12 cellular contexts compared by ENCODE assay signal in genomic region chr17:17062866-17063265, GRCh38. TPM values are rescaled to one million over a fixed set of nuclear protein-coding genes. Genes with fewer than 3 reads are reported as not detected.
DNase-seq lines count a peak whose midpoint lies in the region; ATAC-seq and TF ChIP-seq lines count a peak whose summit lies in the region.
"Had no signal": no experiment of that assay in that cellular context is flagged by ENCODE, and none has a peak within 500 bp of the region (broad histone marks: within the 10 kb centered on the region; RNA-seq: fewer than 3 reads in every experiment).

No MANE protein-coding gene starts in this region.

- peak overlapping the region; percentile 65 for H3K27ac ChIP-seq in cingulate gyrus (ENCODE audit: low read depth, low read length)
- peak overlapping the region; percentile 27 for H3K27ac ChIP-seq in lower lobe of right lung
- H3K27ac ChIP-seq in thyroid gland = peak overlapping the region in 2 of 3 donors; percentile 8 to 27

- no peak overlapping the region for H3K4me3 ChIP-seq in lower lobe of right lung
- H3K4me3 ChIP-seq in thyroid gland (replicated peaks in 1 of 3) = no peak overlapping the region
- H3K4me3 ChIP-seq: adrenal gland, GM23338, MG63 had no signal

- H3K27me3 Mint-ChIP-seq in activated T-cell treated with anti-CD3 and anti-CD28 coated beads, Interleukin-2, amount 50 U/mL, for 24 hours = no peaks in the 10 kb centered on the region

- peaks cover 8% of the 10 kb centered on the region for H3K36me3 ChIP-seq in lower lobe of right lung
- peaks cover 1 to 4% of the 10 kb centered on the region in 2 donors for H3K36me3 ChIP-seq in thyroid gland
- H3K36me3 ChIP-seq: MG63 had no signal

- intact Hi-C loops in lower lobe of right lung (cut with DNase I) = no loop called here
- intact Hi-C loops in thyroid gland (cut with DNase I) = no loop called here

- peaks cover 60% of the 10 kb centered on the region for H3K4me1 Mint-ChIP-seq in activated T-cell treated with anti-CD3 and anti-CD28 coated beads, Interleukin-2, amount 50 U/mL, for 24 hours (ENCODE audit: low read depth)

- H3K4me1 ChIP-seq in lower lobe of right lung (peaks cover 61% of the 10 kb centered on the region), thyroid gland (peaks cover 25 to 52% of the 10 kb centered on the region in 2 donors)

- TF ChIP-seq POLR2A in thyroid gland (IDR thresholded peaks at IDR 0.05) = no peak

- peak overlapping the region; percentile 48 for H3K27ac Mint-ChIP-seq in activated T-cell treated with anti-CD3 and anti-CD28 coated beads, Interleukin-2, amount 50 U/mL, for 24 hours
- H3K27ac Mint-ChIP-seq: GM23338 had no signal

- no peak overlapping the region for H3K4me3 Mint-ChIP-seq in activated T-cell treated with anti-CD3 and anti-CD28 coated beads, Interleukin-2, amount 50 U/mL, for 24 hours
- H3K4me3 Mint-ChIP-seq: GM23338 had no signal

- TF ChIP-seq CTCF in lower lobe of right lung (IDR thresholded peaks at IDR 0.05) (no peak), thyroid gland (IDR thresholded peaks at IDR 0.05) (no peak)

- WGBS in thyroid gland, 2 donors = 70 to 78% methylated on average over 7 of the region's 7 CpGs

- H3K27me3 ChIP-seq in lower lobe of right lung (ENCODE audit: low read depth) = no peaks in the 10 kb centered on the region
- H3K27me3 ChIP-seq in thyroid gland = no peaks in the 10 kb centered on the region
- H3K27me3 ChIP-seq: adrenal gland, MG63 had no signal

- peak; percentile 63 to 81 for ATAC-seq in lower lobe of right lung
- ATAC-seq: GM23338 had no signal

- DNase-seq in activated T-cell treated with anti-CD3 and anti-CD28 coated beads, Interleukin-2, amount 50 U/mL, for 24 hours = no peak
- no peak for DNase-seq in activated T-cell treated with anti-CD3 and anti-CD28 coated beads, Interleukin-2, amount 50 U/mL, for 1 hour
- peak; percentile 78 for DNase-seq in lower lobe of right lung
- DNase-seq in thyroid gland = peak; percentile 30 to 52
- no peak for DNase-seq in ureter (ENCODE audit: low spot score)
- DNase-seq in GDM1 (lab: John Stamatoyannopoulos, UW) = no peak
- DNase-seq in NK-92 (lab: John Stamatoyannopoulos, UW; ENCODE audit: unreplicated experiment) = no peak
- DNase-seq: activated CD4-positive, alpha-beta T cell treated with anti-CD3 and anti-CD28 coated beads, Interleukin-2, amount 50 U/mL, for 48 hours; MG63 had no signal

- no peaks in the 10 kb centered on the region for H3K9me3 ChIP-seq in lower lobe of right lung
- H3K9me3 ChIP-seq in thyroid gland = no peaks in the 10 kb centered on the region
- H3K9me3 ChIP-seq: adrenal gland, MG63 had no signal

- H3K36me3 Mint-ChIP-seq in activated T-cell treated with anti-CD3 and anti-CD28 coated beads, Interleukin-2, amount 50 U/mL, for 24 hours (ENCODE audit: low read depth) = peaks cover 14% of the 10 kb centered on the region

- no peaks in the 10 kb centered on the region for H3K9me3 Mint-ChIP-seq in activated T-cell treated with anti-CD3 and anti-CD28 coated beads, Interleukin-2, amount 50 U/mL, for 24 hours
- H3K9me3 Mint-ChIP-seq: GM23338 had no signal

RNA-seq across cellular contexts. Expression of gene MPRIP, which starts 20.6 kb away (rescaled TPM):
- total RNA-seq in lower lobe of right lung (232 TPM), thyroid gland (100 to 1,000 TPM; 130 to 244 (median 155) TPM), ureter (423 TPM)

Comparison
In these comparisons a context has a peak if more than half of its experiments do, and no peak if none do; other contexts are left out.
1. DNase-seq: peak in lower lobe of right lung (single experiment) and thyroid gland (2 of 2); none in activated T-cell treated with anti-CD3 and anti-CD28 coated beads, Interleukin-2, amount 50 U/mL, for 24 hours (single experiment), activated T-cell treated with anti-CD3 and anti-CD28 coated beads, Interleukin-2, amount 50 U/mL, for 1 hour (single experiment), ureter (single experiment), GDM1 (single experiment) and NK-92 (single experiment).
2. Peak in every context shown above with its lines, with median percentiles within 50 percentile points of each other: H3K27ac ChIP-seq.